Comparison of ENCODE assay signal across 26 cellular contexts in the genomic region with DNA sequence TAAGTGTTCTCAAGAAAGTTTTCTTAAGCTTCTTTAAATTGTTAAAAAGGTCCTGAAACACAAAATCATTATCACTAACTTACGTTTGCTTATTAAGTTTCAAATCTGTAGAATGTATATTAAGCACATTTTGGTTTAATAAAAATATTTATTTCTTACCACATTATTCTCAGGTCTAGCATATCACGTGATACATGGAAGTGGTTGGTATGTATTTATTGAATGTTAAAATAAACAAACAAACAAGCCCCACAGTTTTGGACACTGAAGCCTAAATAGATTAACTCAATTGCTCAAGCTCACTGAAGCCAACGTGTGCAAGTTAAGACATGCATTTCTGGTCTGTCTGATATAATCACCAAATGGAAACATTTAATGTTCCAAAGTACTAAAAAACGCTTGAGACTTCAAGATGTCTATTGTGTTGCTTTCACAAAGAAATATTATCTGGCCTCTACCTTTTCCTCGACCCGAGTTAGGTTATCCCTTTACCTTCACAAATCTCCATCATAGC.
"Had no signal": no experiment of that assay in that cellular context is flagged by ENCODE, and none has a peak within 500 bp of the region (broad histone marks: within the 10 kb centered on the region; RNA-seq: fewer than 3 reads in every experiment).

No MANE protein-coding gene starts in this region.

- H3K4me3 Mint-ChIP-seq: activated B cell treated with CpG ODN at 0.5 μM for 24 hours; activated CD4-positive, alpha-beta T cell treated with anti-CD3 and anti-CD28 coated beads, Interleukin-2, amount 10 ng/mL, durations not matched to agents 24 days and 14 days; activated CD8-positive, alpha-beta memory T cell treated with anti-CD3 and anti-CD28 coated beads, Interleukin-2, amount 10 ng/mL, durations not matched to agents 7 days and 5 days; activated naive CD4-positive, alpha-beta T cell treated with anti-CD3 and anti-CD28 coated beads for 36 hours; activated naive CD8-positive, alpha-beta T cell treated with anti-CD3 and anti-CD28 coated beads for 36 hours; activated T-cell treated with anti-CD3 and anti-CD28 coated beads, Interleukin-2, amount 50 U/mL, for 4 hours; T-cell had no signal

- H3K36me3 Mint-ChIP-seq: activated CD8-positive, alpha-beta memory T cell treated with anti-CD3 and anti-CD28 coated beads, Interleukin-2, amount 10 ng/mL, durations not matched to agents 7 days and 5 days; activated naive CD8-positive, alpha-beta T cell treated with anti-CD3 and anti-CD28 coated beads for 36 hours; T-cell had no signal

- ATAC-seq: activated CD8-positive, alpha-beta memory T cell treated with anti-CD3 and anti-CD28 coated beads, Interleukin-2, amount 10 ng/mL, durations not matched to agents 7 days and 5 days; activated T-cell treated with anti-CD3 and anti-CD28 coated beads, Interleukin-2, amount 50 U/mL, for 4 hours; PC-3; T-cell had no signal

- H3K27ac ChIP-seq: brain microvascular endothelial cell had no signal

- H3K9me3 Mint-ChIP-seq: activated B cell treated with CpG ODN at 0.5 μM for 24 hours; activated CD4-positive, alpha-beta T cell treated with anti-CD3 and anti-CD28 coated beads, Interleukin-2, amount 10 ng/mL, durations not matched to agents 24 days and 14 days; activated naive CD4-positive, alpha-beta T cell treated with anti-CD3 and anti-CD28 coated beads for 36 hours; activated naive CD8-positive, alpha-beta T cell treated with anti-CD3 and anti-CD28 coated beads for 36 hours; activated T-cell treated with anti-CD3 and anti-CD28 coated beads, Interleukin-2, amount 50 U/mL, for 4 hours; T-cell had no signal

- H3K27ac Mint-ChIP-seq: activated B cell treated with CpG ODN at 0.5 μM for 24 hours; activated CD4-positive, alpha-beta T cell treated with anti-CD3 and anti-CD28 coated beads, Interleukin-2, amount 10 ng/mL, durations not matched to agents 24 days and 14 days; activated CD8-positive, alpha-beta memory T cell treated with anti-CD3 and anti-CD28 coated beads, Interleukin-2, amount 10 ng/mL, durations not matched to agents 7 days and 5 days; activated naive CD4-positive, alpha-beta T cell treated with anti-CD3 and anti-CD28 coated beads for 36 hours; activated naive CD8-positive, alpha-beta T cell treated with anti-CD3 and anti-CD28 coated beads for 36 hours; T-cell had no signal

- H3K4me1 Mint-ChIP-seq: activated B cell treated with CpG ODN at 0.5 μM for 24 hours; activated CD4-positive, alpha-beta T cell treated with anti-CD3 and anti-CD28 coated beads, Interleukin-2, amount 10 ng/mL, durations not matched to agents 24 days and 14 days had no signal

- H3K36me3 ChIP-seq: brain microvascular endothelial cell had no signal

- FAIRE-seq: TTC549 had no signal

- H3K27me3 ChIP-seq: brain microvascular endothelial cell had no signal

- DNase-seq: activated B cell treated with CpG ODN at 0.5 μM for 24 hours; activated CD4-positive, alpha-beta T cell treated with anti-CD3 and anti-CD28 coated beads for 1 hour; activated CD4-positive, alpha-beta T cell treated with anti-CD3 and anti-CD28 coated beads, Interleukin-2, amount 10 ng/mL, durations not matched to agents 24 days and 14 days; activated CD4-positive, alpha-beta T cell treated with anti-CD3 and anti-CD28 coated beads, Interleukin-2, amount 50 U/mL, for 48 hours; activated CD8-positive, alpha-beta memory T cell treated with anti-CD3 and anti-CD28 coated beads, Interleukin-2, amount 10 ng/mL, durations not matched to agents 7 days and 5 days; activated gamma-delta T cell; activated naive CD4-positive, alpha-beta T cell treated with anti-CD3 and anti-CD28 coated beads for 36 hours; activated naive CD8-positive, alpha-beta T cell treated with anti-CD3 and anti-CD28 coated beads for 36 hours; activated T-cell treated with anti-CD3 and anti-CD28 coated beads, Interleukin-2, amount 50 U/mL, for 4 hours; brain microvascular endothelial cell; cerebellar nuclear complex; Karpas-422; NCI-H1105 treated with DMSO at 0.1 percent for 48 hours; NCI-H1436 treated with DMSO at 0.1 percent for 48 hours; NCI-H187; NCI-H2081; NCI-H345; NCI-H510A; NCI-H526 treated with DMSO at 0.1 percent for 48 hours; NCI-H82; PC-3; SIG-M5; T-cell; T-helper 2 cell; T1000 had no signal
